ENCODE assay signal across 8 cellular contexts in genomic region chr17:73645050-73645871, GRCh38. TPM values are rescaled to one million over a fixed set of nuclear protein-coding genes. Genes with fewer than 3 reads are reported as not detected.
DNase-seq lines count a peak whose midpoint lies in the region; ATAC-seq and TF ChIP-seq lines count a peak whose summit lies in the region.

No MANE protein-coding gene starts in this region.

- H2AFZ ChIP-seq in neuron (ENCODE audit: low read depth, low read length): peak overlapping the region; percentile 80
- no peak overlapping the region for H2AFZ ChIP-seq in Karpas-422 (ENCODE audit: low read length)

- intact Hi-C loops in aorta (cut with DNase I): loop anchor here (2.0 to 10.0 kb wide), 4 partner anchors 66 to 560 kb away; partner anchors contain the start of gene RPL38 (in 1 of the 2)

- WGBS in gastroesophageal sphincter (ENCODE audit: low coverage in 1 of 2), 2 donors: 9% methylated on average over 6 of the region's 90 CpGs; no CpG with 5 or more reads in 1 of the 2 donors
- WGBS in aorta, 2 donors: 1 to 2% methylated on average over 89 to 90 of the region's 90 CpGs

- TF ChIP-seq POLR2A in gastroesophageal sphincter (IDR thresholded peaks at IDR 0.05): no peak

- no peaks in the 10 kb centered on the region for H3K9me2 ChIP-seq in Karpas-422 (replicated peaks; ENCODE audit: insufficient read depth, low read length)

- H3K9ac ChIP-seq in Karpas-422 (ENCODE audit: low read length): no peak overlapping the region

- H3K4me2 ChIP-seq in Karpas-422 (ENCODE audit: low read depth, low read length, poor library complexity, severe bottlenecking): no peak overlapping the region

- H3K4me3 ChIP-seq in gastroesophageal sphincter (peak overlapping the region in 1 of 2 donors; percentile 57), neuron (ENCODE audit: low read length) (peak overlapping the region; percentile 62), aorta (ENCODE audit: low read length in 2 of 2) (peak overlapping the region; percentile 48 to 74), Karpas-422 (ENCODE audit: low read length) (no peak overlapping the region)

- H3K36me3 ChIP-seq in gastroesophageal sphincter: no peaks in the 10 kb centered on the region
- no peaks in the 10 kb centered on the region for H3K36me3 ChIP-seq in neuron (ENCODE audit: insufficient read depth, low read length)
- H3K36me3 ChIP-seq in aorta (ENCODE audit: control insufficient read depth in 1 of 2, insufficient read depth in 2 of 2, low read length in 1 of 2): no peaks in the 10 kb centered on the region
- H3K36me3 ChIP-seq in Karpas-422 (ENCODE audit: insufficient read depth, low read length): no peaks in the 10 kb centered on the region

- H4K20me1 ChIP-seq in Karpas-422 (ENCODE audit: insufficient read depth, low read depth, low read length): no peaks in the 10 kb centered on the region

- H3K27ac ChIP-seq in gastroesophageal sphincter: peak overlapping the region in 2 of 4 donors; percentile 27 to 51
- H3K27ac ChIP-seq in aorta (ENCODE audit: low read depth in 1 of 2, low read length in 2 of 2): peak overlapping the region in 1 of 2 donors; percentile 1
- no peak overlapping the region for H3K27ac ChIP-seq in Karpas-422 (ENCODE audit: low read length)

- H3K79me2 ChIP-seq in Karpas-422 (ENCODE audit: low read length): no peaks in the 10 kb centered on the region

- TF ChIP-seq EP300 in gastroesophageal sphincter (IDR thresholded peaks at IDR 0.05): no peak

- H3K4me1 ChIP-seq in gastroesophageal sphincter (peaks cover 0 to 36% (median 19%) of the 10 kb centered on the region in 3 donors), neuron (ENCODE audit: insufficient read depth, low read length) (peaks cover 33% of the 10 kb centered on the region), aorta (ENCODE audit: control insufficient read depth in 1 of 2, insufficient read depth in 2 of 2, low read length in 2 of 2) (peaks cover 0 to 4% of the 10 kb centered on the region in 2 donors), Karpas-422 (ENCODE audit: low read length) (no peaks in the 10 kb centered on the region)

- peak in 2 of 4 experiments; percentile 12 to 13 for TF ChIP-seq CTCF in gastroesophageal sphincter (IDR thresholded peaks at IDR 0.05)

- H3K27me3 ChIP-seq in gastroesophageal sphincter (peaks cover 99% of the 10 kb centered on the region), neuron (ENCODE audit: insufficient read depth, low read length) (no peaks in the 10 kb centered on the region), aorta (ENCODE audit: control insufficient read depth in 1 of 2, insufficient read depth in 2 of 2, low read length in 1 of 2) (no peaks in the 10 kb centered on the region), Karpas-422 (ENCODE audit: low read length) (no peaks in the 10 kb centered on the region)

- H3K9me3 ChIP-seq in gastroesophageal sphincter (no peaks in the 10 kb centered on the region), neuron (ENCODE audit: low read length) (no peaks in the 10 kb centered on the region), aorta (ENCODE audit: control insufficient read depth, low read length) (no peaks in the 10 kb centered on the region), Karpas-422 (ENCODE audit: low read length) (no peaks in the 10 kb centered on the region)

- DNase-seq in COLO668 (lab: John Stamatoyannopoulos, UW; ENCODE audit: unreplicated experiment) (peak; percentile 78), NCI-H2107 (lab: John Stamatoyannopoulos, UW) (peak; percentile 78), aorta (peak; percentile 63 to 85), Karpas-422 (no peak)
- peak; percentile 62 for DNase-seq in activated CD8-positive, alpha-beta memory T cell treated with anti-CD3 and anti-CD28 coated beads, Interleukin-2, amount 50 U/mL, for 4 hours

- ATAC-seq in gastroesophageal sphincter (peak; percentile 73), aorta (ENCODE audit: low FRiP score) (peak; percentile 71), HG03108 (IDR thresholded peaks at IDR 0.05; ENCODE audit: unreplicated experiment) (no peak)

RNA-seq across cellular contexts. Expression of gene SDK2, which starts 1.0 kb away (rescaled TPM):
- 1 to 10 TPM in 1 of 4 donors, under 1 TPM in 3; 0.31 to 2.0 (median 0.78) TPM for total RNA-seq in gastroesophageal sphincter
- total RNA-seq in aorta: 1 to 10 TPM; 4.7 to 5.3 TPM
- under 1 TPM; 0.15 to 0.38 TPM for polyA plus RNA-seq in aorta
- total RNA-seq in Karpas-422 (2014; rRNA removed; shearing (Covaris generic); ENCODE audit: low replicate concordance): not detected in 2 replicates
